Comparison of ENCODE assay signal across 8 cellular contexts in genomic region chr22:24503137-24503850, GRCh38. TPM values are rescaled to one million over a fixed set of nuclear protein-coding genes. Genes with fewer than 3 reads are reported as not detected.
DNase-seq lines count a peak whose midpoint lies in the region; ATAC-seq lines count a peak whose summit lies in the region.

No MANE protein-coding gene starts in this region.

- H3K9me3 Mint-ChIP-seq in activated naive CD4-positive, alpha-beta T cell treated with anti-CD3 and anti-CD28 coated beads, Interleukin-2, amount 10 ng/mL, durations not matched to agents 7 days and 5 days = no peaks in the 10 kb centered on the region

- H3K27me3 Mint-ChIP-seq in activated naive CD4-positive, alpha-beta T cell treated with anti-CD3 and anti-CD28 coated beads, Interleukin-2, amount 10 ng/mL, durations not matched to agents 7 days and 5 days = peaks cover 48% of the 10 kb centered on the region

- DNase-seq in EH (ENCODE audit: low read depth) (peak; percentile 77), SK-N-DZ (ENCODE audit: low spot score) (peak; percentile 60), left ventricle myocardium superior (peak; percentile 77), NCI-H2196 (lab: John Stamatoyannopoulos, UW; ENCODE audit: unreplicated experiment) (no peak)
- DNase-seq in activated naive CD4-positive, alpha-beta T cell treated with anti-CD3 and anti-CD28 coated beads, Interleukin-2, amount 10 ng/mL, durations not matched to agents 7 days and 5 days = peak; percentile 73
- DNase-seq in stimulated activated CD4-positive, alpha-beta T cell treated with anti-CD3 and anti-CD28 coated beads, Interleukin-1b, Interleukin-23, amount 100 ng/mL, for 4 hours (ENCODE audit: low read depth in 2 of 2) = peak; percentile 55

- H3K4me1 Mint-ChIP-seq in activated naive CD4-positive, alpha-beta T cell treated with anti-CD3 and anti-CD28 coated beads, Interleukin-2, amount 10 ng/mL, durations not matched to agents 7 days and 5 days = peaks cover 17% of the 10 kb centered on the region

- no peak overlapping the region for H3K4me3 Mint-ChIP-seq in activated naive CD4-positive, alpha-beta T cell treated with anti-CD3 and anti-CD28 coated beads, Interleukin-2, amount 10 ng/mL, durations not matched to agents 7 days and 5 days

- no peaks in the 10 kb centered on the region for H3K36me3 Mint-ChIP-seq in activated naive CD4-positive, alpha-beta T cell treated with anti-CD3 and anti-CD28 coated beads, Interleukin-2, amount 10 ng/mL, durations not matched to agents 7 days and 5 days

- intact Hi-C loops in left ventricle myocardium superior (cut with micrococcal nuclease) = loop anchor here (10.0 kb wide), 2 partner anchors 78 to 178 kb away; partner anchors contain the start of gene ADORA2A

- CTCF ChIA-PET in activated naive CD4-positive, alpha-beta T cell treated with anti-CD3 and anti-CD28 coated beads, Interleukin-2, amount 10 ng/mL, durations not matched to agents 7 days and 5 days (lab: Charles Lee) = interaction anchor here (0.9 to 3.2 kb wide), 15 partner anchors 12 to 180 kb away, joined by 3 to 18 read pairs (median 4); partner anchors contain the start of gene ADORA2A

- ATAC-seq in HG02885 (IDR thresholded peaks at IDR 0.05; ENCODE audit: poor library complexity, unreplicated experiment) (peak; percentile 46), left ventricle myocardium superior (peak; percentile 71), GM21381 (IDR thresholded peaks at IDR 0.05; ENCODE audit: unreplicated experiment) (no peak)

- H3K27ac Mint-ChIP-seq in activated naive CD4-positive, alpha-beta T cell treated with anti-CD3 and anti-CD28 coated beads, Interleukin-2, amount 10 ng/mL, durations not matched to agents 7 days and 5 days = no peak overlapping the region

RNA-seq across cellular contexts. Expression of gene UPB1, which starts 8.2 kb away (rescaled TPM):
- 0.13 TPM in 1 of 2 replicates, not detected in the other for polyA plus RNA-seq in SK-N-DZ (2014; cell fraction: cytosol; rRNA removed)
- 0.22 and 0.24 TPM in 2 replicates for polyA plus RNA-seq in SK-N-DZ (2014; cell fraction: nucleus; rRNA removed)
- 0.97 TPM for total RNA-seq in left ventricle myocardium superior

RNA-seq across cellular contexts. Expression of gene GUCD1, which starts 51.6 kb away (rescaled TPM):
- polyA plus RNA-seq in SK-N-DZ (2014; cell fraction: cytosol; rRNA removed) = 69.4 and 76.9 TPM in 2 replicates
- polyA plus RNA-seq in SK-N-DZ (2014; cell fraction: nucleus; rRNA removed) = 37.3 and 37.7 TPM in 2 replicates
- total RNA-seq in left ventricle myocardium superior = 275 TPM

RNA-seq across cellular contexts. Expression of gene SNRPD3, which starts 52.5 kb away (rescaled TPM):
- 357 and 397 TPM in 2 replicates for polyA plus RNA-seq in SK-N-DZ (2014; cell fraction: cytosol; rRNA removed)
- 183 and 255 TPM in 2 replicates for polyA plus RNA-seq in SK-N-DZ (2014; cell fraction: nucleus; rRNA removed)
- 73.7 TPM for total RNA-seq in left ventricle myocardium superior
